ENCODE assay signal across 35 cellular contexts in the genomic region with DNA sequence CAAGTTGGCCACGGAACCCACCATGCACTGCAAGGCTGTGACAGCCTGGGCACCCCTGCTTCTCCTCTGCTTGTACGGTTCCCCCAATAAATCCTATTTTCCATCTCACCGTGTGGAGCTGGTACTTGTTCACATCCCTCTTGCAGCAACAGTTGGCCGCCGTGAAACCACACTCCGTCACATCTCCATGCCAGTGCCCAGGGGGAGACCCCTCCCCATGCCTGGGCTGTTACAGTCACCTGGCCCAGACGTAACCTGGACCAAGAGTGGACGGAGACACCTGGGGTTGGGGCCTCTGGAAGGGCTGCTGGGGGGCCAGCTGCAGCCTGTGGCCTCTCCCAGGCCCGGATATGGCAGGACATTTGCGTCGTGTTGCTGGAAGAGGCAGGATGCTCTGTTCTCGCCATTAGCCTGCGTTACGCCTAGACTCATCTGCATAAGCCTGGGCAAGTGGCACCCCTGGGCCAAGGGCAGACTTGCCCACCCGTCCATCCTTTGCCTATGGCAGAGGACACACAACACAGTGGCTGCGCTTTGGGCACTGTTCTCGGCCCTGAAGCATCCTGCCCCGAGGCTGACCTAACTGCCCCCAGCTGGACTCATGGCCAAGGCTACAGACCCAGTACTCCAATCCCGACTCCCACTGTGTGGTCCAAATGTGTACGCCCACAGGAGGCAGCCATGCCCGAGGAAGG. TPM values are rescaled to one million over a fixed set of nuclear protein-coding genes. Genes with fewer than 3 reads are reported as not detected.
"Had no signal": no experiment of that assay in that cellular context is flagged by ENCODE, and none has a peak within 500 bp of the region (broad histone marks: within the 10 kb centered on the region; RNA-seq: fewer than 3 reads in every experiment).

No MANE protein-coding gene starts in this region.

- H3K27ac ChIP-seq: adrenal gland, body of pancreas, colonic mucosa, left lung, lower lobe of right lung, neural progenitor cell, sigmoid colon, suprapubic skin, tibial artery, upper lobe of right lung had no signal

- H3K27me3 ChIP-seq: adrenal gland, body of pancreas, colonic mucosa, neural progenitor cell had no signal

- H3K4me2 ChIP-seq: neural progenitor cell, smooth muscle cell had no signal

- H3K36me3 ChIP-seq: colonic mucosa, neural progenitor cell had no signal

- H3K9me3 ChIP-seq: adrenal gland, body of pancreas, colonic mucosa, gastrocnemius medialis, left lung, lower lobe of right lung, sigmoid colon, suprapubic skin, tibial artery, upper lobe of right lung had no signal

- H3K4me1 ChIP-seq: adrenal gland, colonic mucosa, left lung, lower lobe of right lung, neural progenitor cell, sigmoid colon, tibial artery, upper lobe of right lung had no signal

- ATAC-seq: activated CD4-positive, alpha-beta T cell treated with anti-CD3 and anti-CD28 coated beads for 36 hours; activated CD8-positive, alpha-beta memory T cell treated with anti-CD3 and anti-CD28 coated beads, Interleukin-2, amount 10 ng/mL, durations not matched to agents 7 days and 5 days; activated CD8-positive, alpha-beta T cell treated with anti-CD3 and anti-CD28 coated beads, Interleukin-2, amount 10 ng/mL, durations not matched to agents 7 days and 5 days; body of pancreas; left lung; lower lobe of right lung; natural killer cell had no signal

- H3K4me3 ChIP-seq: adrenal gland, body of pancreas, colonic mucosa, gastrocnemius medialis, left lung, lower lobe of right lung, neural progenitor cell, sigmoid colon, smooth muscle cell, suprapubic skin, tibial artery, upper lobe of right lung had no signal

- DNase-seq: activated CD4-positive, alpha-beta T cell treated with anti-CD3 and anti-CD28 coated beads for 36 hours; activated CD4-positive, CD25-positive, alpha-beta regulatory T cell; activated CD8-positive, alpha-beta memory T cell treated with anti-CD3 and anti-CD28 coated beads, Interleukin-2, amount 10 ng/mL, durations not matched to agents 7 days and 5 days; activated CD8-positive, alpha-beta T cell treated with anti-CD3 and anti-CD28 coated beads, Interleukin-2, amount 10 ng/mL, durations not matched to agents 7 days and 5 days; activated naive CD4-positive, alpha-beta T cell treated with anti-CD3 and anti-CD28 coated beads for 36 hours; activated naive CD8-positive, alpha-beta T cell treated with anti-CD3 and anti-CD28 coated beads for 36 hours; activated T-cell treated with anti-CD3 and anti-CD28 coated beads, Interleukin-2, amount 50 U/mL, for 48 hours; adrenal gland; aorta; body of pancreas; colonic mucosa; effector memory CD4-positive, alpha-beta T cell; erythroblast; hypothalamus; immature natural killer cell; kidney glomerular epithelial cell; left lung; lower lobe of right lung; mesenchymal stem cell; natural killer cell; retina; sigmoid colon; stimulated activated CD4-positive, alpha-beta T cell treated with anti-CD3 and anti-CD28 coated beads, Interleukin-1b, Interleukin-23, amount 100 ng/mL, for 48 hours; stimulated activated CD4-positive, alpha-beta T cell treated with anti-CD3 and anti-CD28 coated beads, Interleukin-4, amount 100 ng/mL, for 4 hours; stimulated activated CD8-positive, alpha-beta memory T cell treated with anti-CD3 and anti-CD28 coated beads, Interleukin-4, amount 100 ng/mL, for 48 hours; stimulated activated naive B cell treated with anti-CD40 and anti-IgM and Interleukin-4, amounts not matched to agents 10 μg/mL and 1 μg/mL and 100 μg/mL, for 72 hours; T-helper 1 cell; tibial artery; upper lobe of right lung had no signal

RNA-seq across cellular contexts. Expression of a gene that starts 14.2 kb away (rescaled TPM):
- total RNA-seq: activated CD4-positive, alpha-beta T cell treated with anti-CD3 and anti-CD28 coated beads for 36 hours; activated naive CD4-positive, alpha-beta T cell treated with anti-CD3 and anti-CD28 coated beads for 36 hours; activated naive CD8-positive, alpha-beta T cell treated with anti-CD3 and anti-CD28 coated beads for 36 hours; adrenal gland; aorta; dermis microvascular lymphatic vessel endothelial cell; gastrocnemius medialis; left lung; lower lobe of right lung; osteocyte; sigmoid colon; upper lobe of right lung had no signal
- polyA plus RNA-seq: adrenal gland, aorta, immature natural killer cell had no signal
